In genomic region chr4:150817017-150817416, GRCh38 we compare ENCODE assay signal across 16 cellular contexts.
DNase-seq lines count a peak whose midpoint lies in the region; ATAC-seq and TF ChIP-seq lines count a peak whose summit lies in the region.
"Had no signal": no experiment of that assay in that cellular context is flagged by ENCODE, and none has a peak within 500 bp of the region (broad histone marks: within the 10 kb centered on the region; RNA-seq: fewer than 3 reads in every experiment).

No MANE protein-coding gene starts in this region.

- no peaks in the 10 kb centered on the region for H3K4me1 ChIP-seq in HCT116 (ENCODE audit: control insufficient read depth in 1 of 2, insufficient read depth in 2 of 2, low read length in 2 of 2)
- H3K4me1 ChIP-seq: BLaER1 treated with 17β-estradiol and CSF1 and Interleukin-3, amounts not matched to agents 10 nM and 100 nM had no signal

- POLR2A ChIA-PET in HCT116 (lab: Charles Lee) = no interaction called here
- POLR2A ChIA-PET in WTC11 (lab: Charles Lee) = no interaction called here

- BruUV-seq in HCT116 (replicated peaks; lab: Mats Ljungman, UMichigan) = no TSS peak

- no peak overlapping the region for H2AFZ ChIP-seq in HCT116 (ENCODE audit: low read depth, low read length, poor library complexity, severe bottlenecking)

- H3K27me3 ChIP-seq in HCT116 (ENCODE audit: insufficient read depth, low read length) = no peaks in the 10 kb centered on the region
- H3K27me3 ChIP-seq: BLaER1 treated with 17β-estradiol and CSF1 and Interleukin-3, amounts not matched to agents 10 nM and 100 nM had no signal

- H3K9me2 ChIP-seq in HCT116 (ENCODE audit: insufficient read depth) = no peaks in the 10 kb centered on the region

- H3K79me2 ChIP-seq in HCT116 (ENCODE audit: insufficient read depth, low read length) = no peaks in the 10 kb centered on the region

- no peaks in the 10 kb centered on the region for H3K36me3 ChIP-seq in HCT116 (ENCODE audit: control insufficient read depth in 1 of 2, insufficient read depth in 2 of 2, low read length in 2 of 2)

- DNase-seq in HCT116 (ENCODE audit: low read depth, low spot score) (no peak), WTC11 (ENCODE audit: low spot score) (no peak), choroid plexus epithelial cell (ENCODE audit: low read depth) (peak; percentile 2), osteocyte (ENCODE audit: extremely low spot score, unreplicated experiment) (no peak), NCI-H2107 treated with DMSO at 0.1 percent for 48 hours (lab: John Stamatoyannopoulos, UW; ENCODE audit: unreplicated experiment) (no peak)
- no peak for DNase-seq in activated naive CD4-positive, alpha-beta T cell treated with anti-CD3 and anti-CD28 coated beads, Interleukin-2, amount 10 ng/mL, durations not matched to agents 7 days and 5 days
- DNase-seq: CD8-positive, alpha-beta T cell; COR-L47; DMS 273 treated with DMSO at 0.1 percent for 48 hours; DMS79; GDM1; H9; KBM-7 had no signal

- H3K27me3 Mint-ChIP-seq in WTC11 (ENCODE audit: low read depth) = no peaks in the 10 kb centered on the region
- no peaks in the 10 kb centered on the region for H3K27me3 Mint-ChIP-seq in osteocyte (ENCODE audit: unreplicated experiment)
- no peaks in the 10 kb centered on the region for H3K27me3 Mint-ChIP-seq in activated naive CD4-positive, alpha-beta T cell treated with anti-CD3 and anti-CD28 coated beads, Interleukin-2, amount 10 ng/mL, durations not matched to agents 7 days and 5 days
- H3K27me3 Mint-ChIP-seq: B cell had no signal

- CTCF ChIA-PET in HCT116 (lab: Charles Lee) (no interaction called here), WTC11 (lab: Charles Lee) (no interaction called here)
- CTCF ChIA-PET in activated naive CD4-positive, alpha-beta T cell treated with anti-CD3 and anti-CD28 coated beads, Interleukin-2, amount 10 ng/mL, durations not matched to agents 7 days and 5 days (lab: Charles Lee) = no interaction called here

- no peak overlapping the region for H3K4me2 ChIP-seq in HCT116 (ENCODE audit: low read length)
- H3K4me2 ChIP-seq: BLaER1 treated with 17β-estradiol and CSF1 and Interleukin-3, amounts not matched to agents 10 nM and 100 nM had no signal

- no peaks in the 10 kb centered on the region for H3K9me3 ChIP-seq in HCT116 (ENCODE audit: control insufficient read depth in 1 of 2, insufficient read depth in 1 of 2, low read depth in 1 of 2, low read length in 2 of 2)
- H3K9me3 ChIP-seq: BLaER1 treated with 17β-estradiol and CSF1 and Interleukin-3, amounts not matched to agents 10 nM and 100 nM had no signal

- intact Hi-C loops in HCT116 (cut with micrococcal nuclease) = no loop called here

- H3K27ac Mint-ChIP-seq in WTC11 (no peak overlapping the region), osteocyte (ENCODE audit: unreplicated experiment) (peak overlapping the region; percentile 23)
- H3K27ac Mint-ChIP-seq in activated naive CD4-positive, alpha-beta T cell treated with anti-CD3 and anti-CD28 coated beads, Interleukin-2, amount 10 ng/mL, durations not matched to agents 7 days and 5 days = no peak overlapping the region
- H3K27ac Mint-ChIP-seq: B cell; CD8-positive, alpha-beta T cell; H9 had no signal

- H4K20me1 ChIP-seq in HCT116 (ENCODE audit: insufficient read depth) = no peaks in the 10 kb centered on the region
- H4K20me1 ChIP-seq: BLaER1 treated with 17β-estradiol and CSF1 and Interleukin-3, amounts not matched to agents 10 nM and 100 nM had no signal

- H3K9me3 Mint-ChIP-seq in WTC11 (no peaks in the 10 kb centered on the region), osteocyte (ENCODE audit: unreplicated experiment) (no peaks in the 10 kb centered on the region)
- H3K9me3 Mint-ChIP-seq in activated naive CD4-positive, alpha-beta T cell treated with anti-CD3 and anti-CD28 coated beads, Interleukin-2, amount 10 ng/mL, durations not matched to agents 7 days and 5 days = peaks cover 2% of the 10 kb centered on the region
- H3K9me3 Mint-ChIP-seq: CD8-positive, alpha-beta T cell; H9 had no signal

- H3K36me3 Mint-ChIP-seq in WTC11 (peaks cover 3% of the 10 kb centered on the region; the same call in 1 of the 2 replicates), osteocyte (ENCODE audit: unreplicated experiment) (peaks cover 2% of the 10 kb centered on the region)
- peaks cover 10% of the 10 kb centered on the region for H3K36me3 Mint-ChIP-seq in activated naive CD4-positive, alpha-beta T cell treated with anti-CD3 and anti-CD28 coated beads, Interleukin-2, amount 10 ng/mL, durations not matched to agents 7 days and 5 days

- H3K27ac ChIP-seq in HCT116 (ENCODE audit: low read depth, low read length) = no peak overlapping the region
- H3K27ac ChIP-seq: BLaER1 treated with 17β-estradiol and CSF1 and Interleukin-3, amounts not matched to agents 10 nM and 100 nM; HL-60 had no signal

- H3K4me3 Mint-ChIP-seq in WTC11 = no peak overlapping the region
- H3K4me3 Mint-ChIP-seq in osteocyte (ENCODE audit: unreplicated experiment) = no peak overlapping the region
- no peak overlapping the region for H3K4me3 Mint-ChIP-seq in activated naive CD4-positive, alpha-beta T cell treated with anti-CD3 and anti-CD28 coated beads, Interleukin-2, amount 10 ng/mL, durations not matched to agents 7 days and 5 days
- H3K4me3 Mint-ChIP-seq: B cell; CD8-positive, alpha-beta T cell; H9 had no signal

- no peak for TF ChIP-seq POLR2A in HCT116 (IDR thresholded peaks at IDR 0.05; ENCODE audit: borderline replicate concordance, extremely low read depth, insufficient read depth, insufficient read length)

- H3K9ac ChIP-seq in HCT116 (ENCODE audit: low read length) = no peak overlapping the region
- H3K9ac ChIP-seq: BLaER1 treated with 17β-estradiol and CSF1 and Interleukin-3, amounts not matched to agents 10 nM and 100 nM had no signal

- TF ChIP-seq RAD21 in HCT116 (IDR thresholded peaks at IDR 0.05; ENCODE audit: low read depth) = no peak

- TF ChIP-seq CTCF in HCT116 (IDR thresholded peaks at IDR 0.05 in 2 of 3, conservative IDR thresholded peaks at IDR 0.05 in 1 of 3; ENCODE audit: borderline replicate concordance in 1 of 3, insufficient read depth in 1 of 3, low read depth in 2 of 3, low read length in 2 of 3) (no peak), WTC11 (IDR thresholded peaks at IDR 0.05) (no peak), choroid plexus epithelial cell (conservative IDR thresholded peaks at IDR 0.05; ENCODE audit: low read depth, low read length) (no peak), osteocyte (IDR thresholded peaks at IDR 0.05) (no peak)

- ATAC-seq in HCT116 (no peak), WTC11 (no peak)
- ATAC-seq: CD8-positive, alpha-beta T cell had no signal

- H3K4me1 Mint-ChIP-seq in WTC11 = peaks cover 7% of the 10 kb centered on the region
- peaks cover 32% of the 10 kb centered on the region for H3K4me1 Mint-ChIP-seq in osteocyte (ENCODE audit: unreplicated experiment)
- H3K4me1 Mint-ChIP-seq in activated naive CD4-positive, alpha-beta T cell treated with anti-CD3 and anti-CD28 coated beads, Interleukin-2, amount 10 ng/mL, durations not matched to agents 7 days and 5 days = no peaks in the 10 kb centered on the region
- H3K4me1 Mint-ChIP-seq: B cell had no signal

- RAD21 ChIA-PET in HCT116 (lab: Charles Lee; ENCODE audit: low non-redundant PET in 1 of 2, low total read pairs in 2 of 2, uncharacterized antibody in 2 of 2, unreplicated experiment in 2 of 2) = no interaction called here

- H3K4me3 ChIP-seq in HCT116 (replicated peaks in 1 of 2; ENCODE audit: low read depth in 1 of 2, low read length in 2 of 2) (no peak overlapping the region), choroid plexus epithelial cell (ENCODE audit: low read depth, low read length) (no peak overlapping the region)
- H3K4me3 ChIP-seq: BLaER1 treated with 17β-estradiol and CSF1 and Interleukin-3, amounts not matched to agents 10 nM and 100 nM had no signal

TF ChIP-seq in HCT116, 20 proteins besides CTCF, POLR2A, EP300 and RAD21:
- no peak for TF ChIP-seq EGR1 (IDR thresholded peaks at IDR 0.05; ENCODE audit: low read depth)
- peak; percentile 74; the same call in 1 of the 2 replicates for TF ChIP-seq CBX3 (IDR thresholded peaks at IDR 0.05; ENCODE audit: low read depth)
- no peak for TF ChIP-seq ZNF274 (IDR thresholded peaks at IDR 0.05; ENCODE audit: low read depth, low read length)
- no peak for TF ChIP-seq YY1 (IDR thresholded peaks at IDR 0.05; ENCODE audit: extremely low read depth, insufficient replicate concordance, low read depth, low read length)
- no peak for TF ChIP-seq SRF (IDR thresholded peaks at IDR 0.05; ENCODE audit: low read depth)

TF ChIP-seq in WTC11, 78 proteins besides CTCF, POLR2A, EP300 and RAD21:
- TF ChIP-seq RELA (CRISPR knock-in tag; IDR thresholded peaks at IDR 0.05; ENCODE audit: borderline replicate concordance) (no peak), ZNF317 (CRISPR knock-in tag; IDR thresholded peaks at IDR 0.05; ENCODE audit: borderline replicate concordance, low read depth) (peak; percentile 96)
